Comparison of ENCODE assay signal across 7 cellular contexts in genomic region chr12:45669093-45669492, GRCh38.
DNase-seq lines count a peak whose midpoint lies in the region; ATAC-seq and TF ChIP-seq lines count a peak whose summit lies in the region.

No MANE protein-coding gene starts in this region.

- DNase-seq in SIG-M5 treated with dmso at 0.1 percent for 504 hours (lab: John Stamatoyannopoulos, UW; ENCODE audit: unreplicated experiment) (peak; percentile 83), spleen (no peak), caudate nucleus (lab: John Stamatoyannopoulos, UW) (no peak), Karpas-422 (no peak), activated gamma-delta T cell treated with Interleukin-2 at 50 U/mL for 16 hours (no peak)

- TF ChIP-seq POLR2A in spleen (IDR thresholded peaks at IDR 0.05), result no peak

- intact Hi-C loops in spleen (cut with DNase I; ENCODE audit: low total_unique reads), result no loop called here

- H3K9me3 ChIP-seq in spleen (no peaks in the 10 kb centered on the region), Karpas-422 (ENCODE audit: low read length) (no peaks in the 10 kb centered on the region)

- ATAC-seq in GM19324 (IDR thresholded peaks at IDR 0.05; ENCODE audit: low FRiP score, unreplicated experiment) (peak; percentile 88), HG02943 (IDR thresholded peaks at IDR 0.05; ENCODE audit: low read depth, unreplicated experiment) (peak; percentile 85)

- H4K20me1 ChIP-seq in Karpas-422 (ENCODE audit: insufficient read depth, low read depth, low read length), result no peaks in the 10 kb centered on the region

- no peak overlapping the region for H2AFZ ChIP-seq in Karpas-422 (ENCODE audit: low read length)

- H3K79me2 ChIP-seq in Karpas-422 (ENCODE audit: low read length), result no peaks in the 10 kb centered on the region

- peaks cover 13 to 36% (median 28%) of the 10 kb centered on the region in 6 donors for H3K4me1 ChIP-seq in spleen
- no peaks in the 10 kb centered on the region for H3K4me1 ChIP-seq in Karpas-422 (ENCODE audit: low read length)

- H3K27ac ChIP-seq in spleen, result peak overlapping the region; percentile 51 to 77 (median 64)
- H3K27ac ChIP-seq in caudate nucleus (ENCODE audit: low read depth, low read length), result no peak overlapping the region
- no peak overlapping the region for H3K27ac ChIP-seq in Karpas-422 (ENCODE audit: low read length)

- no peak overlapping the region for H3K9ac ChIP-seq in Karpas-422 (ENCODE audit: low read length)

- no peaks in the 10 kb centered on the region for H3K36me3 ChIP-seq in spleen
- H3K36me3 ChIP-seq in Karpas-422 (ENCODE audit: insufficient read depth, low read length), result no peaks in the 10 kb centered on the region

- H3K9me2 ChIP-seq in Karpas-422 (replicated peaks; ENCODE audit: insufficient read depth, low read length), result no peaks in the 10 kb centered on the region

- TF ChIP-seq CTCF in spleen (IDR thresholded peaks at IDR 0.05 in 8 of 11, conservative IDR thresholded peaks at IDR 0.05 in 3 of 11), result no peak

- 3 to 14% (median 7%) methylated on average over 1 of the region's 1 CpG for WGBS in spleen, 5 donors

- peak overlapping the region in 1 of 8 donors; percentile 45 for H3K4me3 ChIP-seq in spleen
- H3K4me3 ChIP-seq in Karpas-422 (ENCODE audit: low read length), result no peak overlapping the region

- H3K27me3 ChIP-seq in spleen (replicated peaks in 1 of 7) (no peaks in the 10 kb centered on the region), Karpas-422 (ENCODE audit: low read length) (no peaks in the 10 kb centered on the region)

- H3K4me2 ChIP-seq in Karpas-422 (ENCODE audit: low read depth, low read length, poor library complexity, severe bottlenecking), result no peak overlapping the region

Comparison
In these comparisons a context has a peak if more than half of its experiments do, and no peak if none do; other contexts are left out.
1. H3K27ac ChIP-seq: peak in spleen (8 of 8); none in caudate nucleus (single experiment) and Karpas-422 (single experiment).